Comparison of ENCODE assay signal across 22 cellular contexts in genomic region chr2:218402911-218403411, GRCh38. TPM values are rescaled to one million over a fixed set of nuclear protein-coding genes. Genes with fewer than 3 reads are reported as not detected.
DNase-seq lines count a peak whose midpoint lies in the region; ATAC-seq and TF ChIP-seq lines count a peak whose summit lies in the region.
"Had no signal": no experiment of that assay in that cellular context is flagged by ENCODE, and none has a peak within 500 bp of the region (broad histone marks: within the 10 kb centered on the region; RNA-seq: fewer than 3 reads in every experiment).

No MANE protein-coding gene starts in this region.

- peak overlapping the region; percentile 50 for H3K27ac Mint-ChIP-seq in activated CD4-positive, alpha-beta T cell treated with anti-CD3 and anti-CD28 coated beads, Interleukin-2, amount 10 ng/mL, durations not matched to agents 7 days and 5 days
- H3K27ac Mint-ChIP-seq in stimulated activated effector memory CD8-positive, alpha-beta T cell treated with anti-CD3 and anti-CD28 coated beads, Interleukin-12 subunit alpha, Interleukin-12 subunit beta, amount 100 ng/mL, for 72 hours = peak overlapping the region; percentile 89

- no peaks in the 10 kb centered on the region for H3K9me3 Mint-ChIP-seq in activated CD4-positive, alpha-beta T cell treated with anti-CD3 and anti-CD28 coated beads, Interleukin-2, amount 10 ng/mL, durations not matched to agents 7 days and 5 days
- H3K9me3 Mint-ChIP-seq in stimulated activated effector memory CD8-positive, alpha-beta T cell treated with anti-CD3 and anti-CD28 coated beads, Interleukin-12 subunit alpha, Interleukin-12 subunit beta, amount 100 ng/mL, for 72 hours = no peaks in the 10 kb centered on the region
- H3K9me3 Mint-ChIP-seq: activated naive CD4-positive, alpha-beta T cell treated with anti-CD3 and anti-CD28 coated beads, Interleukin-2, amount 50 U/mL, for 24 hours; H9; naive thymus-derived CD8-positive, alpha-beta T cell had no signal

- peak overlapping the region in 3 of 4 donors; percentile 97 to 100 (median 100) for H3K27ac ChIP-seq in gastroesophageal sphincter
- H3K27ac ChIP-seq: WERI-Rb-1 had no signal

- no peaks in the 10 kb centered on the region for H3K9me3 ChIP-seq in NT2/D1 (ENCODE audit: insufficient read depth, low read length)
- H3K9me3 ChIP-seq in gastroesophageal sphincter = no peaks in the 10 kb centered on the region
- H3K9me3 ChIP-seq: MG63, right atrium auricular region had no signal

- CTCF ChIA-PET in activated CD4-positive, alpha-beta T cell treated with anti-CD3 and anti-CD28 coated beads, Interleukin-2, amount 10 ng/mL, durations not matched to agents 7 days and 5 days (lab: Charles Lee) = interaction anchor here (1.3 to 5.5 kb wide), 2 partner anchors 8 to 10 kb away, joined by 9 to 39 read pairs; no protein-coding TSS in a partner anchor

- 80% methylated on average over 1 of the region's 26 CpGs; no CpG with 5 or more reads in 1 of the 2 donors for WGBS in gastroesophageal sphincter (ENCODE audit: low coverage in 1 of 2), 2 donors

- no peak for ATAC-seq in gastroesophageal sphincter
- no peak for ATAC-seq in stimulated activated effector memory CD8-positive, alpha-beta T cell treated with anti-CD3 and anti-CD28 coated beads, Interleukin-12 subunit alpha, Interleukin-12 subunit beta, amount 100 ng/mL, for 72 hours
- no peak for ATAC-seq in HG03045 (IDR thresholded peaks at IDR 0.05; ENCODE audit: unreplicated experiment)
- ATAC-seq: activated CD8-positive, alpha-beta memory T cell treated with anti-CD3 and anti-CD28 coated beads, Interleukin-2, amount 10 ng/mL, durations not matched to agents 7 days and 5 days; naive thymus-derived CD8-positive, alpha-beta T cell; SK-N-SH treated with all-trans-retinoic acid at 6 μM for 48 hours had no signal

- peak overlapping the region; percentile 37 for H3K9ac ChIP-seq in NT2/D1 (ENCODE audit: insufficient read length, low read depth)

- H3K27me3 ChIP-seq in NT2/D1 (ENCODE audit: insufficient read depth, insufficient read length) = peaks cover 9% of the 10 kb centered on the region
- no peaks in the 10 kb centered on the region for H3K27me3 ChIP-seq in gastroesophageal sphincter
- H3K27me3 ChIP-seq: MG63, right atrium auricular region had no signal

- TF ChIP-seq EP300 in gastroesophageal sphincter (IDR thresholded peaks at IDR 0.05) = no peak

- no peak for TF ChIP-seq CTCF in gastroesophageal sphincter (IDR thresholded peaks at IDR 0.05)

- H3K4me3 ChIP-seq in NT2/D1 (ENCODE audit: insufficient read length, low read depth) (no peak overlapping the region), gastroesophageal sphincter (peak overlapping the region in 1 of 2 donors; percentile 85)
- H3K4me3 ChIP-seq: MG63 had no signal

- H3K4me3 Mint-ChIP-seq in activated CD4-positive, alpha-beta T cell treated with anti-CD3 and anti-CD28 coated beads, Interleukin-2, amount 10 ng/mL, durations not matched to agents 7 days and 5 days = peak overlapping the region; percentile 40
- H3K4me3 Mint-ChIP-seq in stimulated activated effector memory CD8-positive, alpha-beta T cell treated with anti-CD3 and anti-CD28 coated beads, Interleukin-12 subunit alpha, Interleukin-12 subunit beta, amount 100 ng/mL, for 72 hours = peak overlapping the region; percentile 32

- DNase-seq in activated CD4-positive, alpha-beta T cell treated with anti-CD3 and anti-CD28 coated beads, Interleukin-2, amount 10 ng/mL, durations not matched to agents 7 days and 5 days = no peak
- DNase-seq in activated CD4-positive, alpha-beta T cell treated with anti-CD3 and anti-CD28 coated beads, Interleukin-2, amount 50 U/mL, for 48 hours = no peak
- no peak for DNase-seq in NT2/D1 (ENCODE audit: low read depth, low spot score)
- peak in 1 of 2 donors; percentile 51 for DNase-seq in stimulated activated effector memory CD8-positive, alpha-beta T cell treated with anti-CD3 and anti-CD28 coated beads, Interleukin-12 subunit alpha, Interleukin-12 subunit beta, amount 100 ng/mL, for 72 hours (ENCODE audit: low spot score in 2 of 2)
- DNase-seq in activated CD4-positive, alpha-beta T cell treated with anti-CD3 and anti-CD28 coated beads for 1 hour = no peak
- no peak for DNase-seq in stimulated activated CD4-positive, alpha-beta T cell treated with anti-CD3 and anti-CD28 coated beads, Interleukin-4, amount 100 ng/mL, for 24 hours
- DNase-seq: activated CD8-positive, alpha-beta memory T cell treated with anti-CD3 and anti-CD28 coated beads, Interleukin-2, amount 10 ng/mL, durations not matched to agents 7 days and 5 days; COR-L47; H9; MG63; naive thymus-derived CD8-positive, alpha-beta T cell; NCI-H187; NCI-H510A treated with DMSO at 0.1 percent for 48 hours; stimulated activated CD4-positive, alpha-beta T cell treated with anti-CD3 and anti-CD28 coated beads, Interleukin-2, amount 100 ng/mL, for 48 hours; stimulated activated CD8-positive, alpha-beta memory T cell treated with anti-CD3 and anti-CD28 coated beads, Interleukin-4, amount 100 ng/mL, for 48 hours; WERI-Rb-1 had no signal

- POLR2A ChIA-PET in activated CD4-positive, alpha-beta T cell treated with anti-CD3 and anti-CD28 coated beads, Interleukin-2, amount 10 ng/mL, durations not matched to agents 7 days and 5 days (lab: Charles Lee) = no interaction called here

- peaks cover 40% of the 10 kb centered on the region for H3K36me3 Mint-ChIP-seq in activated CD4-positive, alpha-beta T cell treated with anti-CD3 and anti-CD28 coated beads, Interleukin-2, amount 10 ng/mL, durations not matched to agents 7 days and 5 days (ENCODE audit: low read depth)
- peaks cover 87% of the 10 kb centered on the region for H3K36me3 Mint-ChIP-seq in stimulated activated effector memory CD8-positive, alpha-beta T cell treated with anti-CD3 and anti-CD28 coated beads, Interleukin-12 subunit alpha, Interleukin-12 subunit beta, amount 100 ng/mL, for 72 hours

- TF ChIP-seq POLR2A in gastroesophageal sphincter (IDR thresholded peaks at IDR 0.05) = no peak

- no peaks in the 10 kb centered on the region for H3K27me3 Mint-ChIP-seq in activated CD4-positive, alpha-beta T cell treated with anti-CD3 and anti-CD28 coated beads, Interleukin-2, amount 10 ng/mL, durations not matched to agents 7 days and 5 days
- H3K27me3 Mint-ChIP-seq: activated CD8-positive, alpha-beta memory T cell treated with anti-CD3 and anti-CD28 coated beads, Interleukin-2, amount 10 ng/mL, durations not matched to agents 7 days and 5 days; activated naive CD4-positive, alpha-beta T cell treated with anti-CD3 and anti-CD28 coated beads, Interleukin-2, amount 50 U/mL, for 24 hours; naive thymus-derived CD8-positive, alpha-beta T cell had no signal

- peaks cover 23% of the 10 kb centered on the region for H3K4me1 ChIP-seq in NT2/D1 (ENCODE audit: insufficient read depth, insufficient read length)
- H3K4me1 ChIP-seq in gastroesophageal sphincter = peaks cover 5 to 82% (median 45%) of the 10 kb centered on the region in 3 donors

- peaks cover 39% of the 10 kb centered on the region for H3K36me3 ChIP-seq in NT2/D1 (ENCODE audit: insufficient read depth, insufficient read length, low read length)
- peaks cover 0 to 45% of the 10 kb centered on the region in 2 donors for H3K36me3 ChIP-seq in gastroesophageal sphincter

- H3K4me1 Mint-ChIP-seq in activated CD4-positive, alpha-beta T cell treated with anti-CD3 and anti-CD28 coated beads, Interleukin-2, amount 10 ng/mL, durations not matched to agents 7 days and 5 days = peaks cover 58% of the 10 kb centered on the region
- H3K4me1 Mint-ChIP-seq in stimulated activated effector memory CD8-positive, alpha-beta T cell treated with anti-CD3 and anti-CD28 coated beads, Interleukin-12 subunit alpha, Interleukin-12 subunit beta, amount 100 ng/mL, for 72 hours = peaks cover 67% of the 10 kb centered on the region

RNA-seq across cellular contexts. Expression of gene CTDSP1, which starts 3.3 kb away (rescaled TPM):
- total RNA-seq in activated CD4-positive, alpha-beta T cell treated with anti-CD3 and anti-CD28 coated beads, Interleukin-2, amount 10 ng/mL, durations not matched to agents 7 days and 5 days = 100 to 1,000 TPM; 186 to 208 TPM
- 100 to 1,000 TPM; 121 to 159 (median 136) TPM for total RNA-seq in gastroesophageal sphincter

RNA-seq across cellular contexts. Expression of gene VIL1, which starts 16.0 kb away (rescaled TPM):
- under 1 TPM in 1 of 2 experiments, not detected in 1; 0.17 TPM for total RNA-seq in activated CD4-positive, alpha-beta T cell treated with anti-CD3 and anti-CD28 coated beads, Interleukin-2, amount 10 ng/mL, durations not matched to agents 7 days and 5 days
- not detected for total RNA-seq in gastroesophageal sphincter
- total RNA-seq: naive thymus-derived CD8-positive, alpha-beta T cell; right atrium auricular region had no signal

RNA-seq across cellular contexts. Expression of gene SLC11A1, which starts 20.9 kb away (rescaled TPM):
- under 1 TPM; 0.17 TPM for total RNA-seq in activated CD4-positive, alpha-beta T cell treated with anti-CD3 and anti-CD28 coated beads, Interleukin-2, amount 10 ng/mL, durations not matched to agents 7 days and 5 days
- 10 to 100 TPM in 2 of 4 donors, 1 to 10 TPM in 2; 5.9 to 23.0 (median 9.5) TPM for total RNA-seq in gastroesophageal sphincter

RNA-seq across cellular contexts. Expression of gene CATIP, which starts 46.3 kb away (rescaled TPM):
- total RNA-seq in activated CD4-positive, alpha-beta T cell treated with anti-CD3 and anti-CD28 coated beads, Interleukin-2, amount 10 ng/mL, durations not matched to agents 7 days and 5 days = not detected
- not detected for total RNA-seq in gastroesophageal sphincter
- total RNA-seq: activated CD8-positive, alpha-beta memory T cell treated with anti-CD3 and anti-CD28 coated beads, Interleukin-2, amount 10 ng/mL, durations not matched to agents 7 days and 5 days; H9; liver; naive thymus-derived CD8-positive, alpha-beta T cell; right atrium auricular region had no signal

Comparison
In these comparisons a context has a peak if more than half of its experiments do, and no peak if none do; other contexts are left out.
1. RNA of gene SLC11A1, which starts 20.9 kb away (total RNA-seq): 5.9 to 23.0 TPM in gastroesophageal sphincter; 0.17 TPM in activated CD4-positive, alpha-beta T cell treated with anti-CD3 and anti-CD28 coated beads, Interleukin-2, amount 10 ng/mL, durations not matched to agents 7 days and 5 days; every median in the first group is over 4 times any median in the second.